In genomic region chr6:149840345-149841075, GRCh38 we compare ENCODE assay signal across 8 cellular contexts. TPM values are rescaled to one million over a fixed set of nuclear protein-coding genes. Genes with fewer than 3 reads are reported as not detected.
DNase-seq lines count a peak whose midpoint lies in the region; TF ChIP-seq lines count a peak whose summit lies in the region.

No MANE protein-coding gene starts in this region.

- H3K4me3 ChIP-seq in astrocyte of the spinal cord (ENCODE audit: low read depth, low read length) = no peak overlapping the region

- in situ Hi-C loops in astrocyte of the spinal cord (cut with HindIII; ENCODE audit: low sequenced_read_pairs) = no loop called here

- DNase-seq in NAMALWA (ENCODE audit: low spot score) (peak; percentile 57), SW480 (ENCODE audit: low spot score) (peak; percentile 59), astrocyte of the spinal cord (ENCODE audit: low read depth, low spot score) (peak; percentile 67), iPS-NIHi11 (ENCODE audit: low spot score) (peak; percentile 86), retina (no peak), occipital lobe (lab: John Stamatoyannopoulos, UW) (no peak)
- peak; percentile 45 for DNase-seq in stimulated activated CD4-positive, alpha-beta T cell treated with anti-CD3 and anti-CD28 coated beads, Interleukin-4, amount 100 ng/mL, for 1 hour

- peak; percentile 78 for TF ChIP-seq CTCF in GM12872 (IDR thresholded peaks at IDR 0.05; ENCODE audit: insufficient read depth, low read depth, low read length)
- peak; percentile 84 for TF ChIP-seq CTCF in astrocyte of the spinal cord (IDR thresholded peaks at IDR 0.05; ENCODE audit: low read depth, low read length)

RNA-seq across cellular contexts. Expression of gene LRP11, which starts 23.6 kb away (rescaled TPM):
- 35.2 TPM for total RNA-seq in occipital lobe

RNA-seq across cellular contexts. Expression of gene RAET1E, which starts 57.4 kb away (rescaled TPM):
- not detected for total RNA-seq in occipital lobe

Comparison
In these comparisons a context has a peak if more than half of its experiments do, and no peak if none do; other contexts are left out.
1. DNase-seq: peak in NAMALWA (single experiment), SW480 (single experiment), astrocyte of the spinal cord (single experiment), iPS-NIHi11 (single experiment) and stimulated activated CD4-positive, alpha-beta T cell treated with anti-CD3 and anti-CD28 coated beads, Interleukin-4, amount 100 ng/mL, for 1 hour (single experiment); none in retina (single experiment) and occipital lobe (single experiment).